Comparison of ENCODE assay signal across 8 cellular contexts in genomic region chr3:118884748-118885206, GRCh38.
A peak's percentile ranks its signal among the peaks of the same experiment; 100 is the strongest.
DNase-seq lines count a peak whose midpoint lies in the region; ATAC-seq, FAIRE-seq and TF ChIP-seq lines count a peak whose summit lies in the region.

No MANE protein-coding gene starts in this region.

- H3K36me3 ChIP-seq in BE2C (no peaks in the 10 kb centered on the region), H1 (ENCODE audit: control insufficient read depth in 2 of 4, insufficient read depth in 4 of 4, low read length in 3 of 4) (no peaks in the 10 kb centered on the region)

- H3K27ac Mint-ChIP-seq in activated CD8-positive, alpha-beta T cell treated with anti-CD3 and anti-CD28 coated beads, Interleukin-2, amount 10 ng/mL, durations not matched to agents 7 days and 5 days: no peak overlapping the region

- H3K4ac ChIP-seq in H1 (replicated peaks; ENCODE audit: insufficient read length, low read depth, low read length): no peak overlapping the region

- ATAC-seq in GM19025 (IDR thresholded peaks at IDR 0.05; ENCODE audit: low read depth, unreplicated experiment) (peak; percentile 61), HG03280 (IDR thresholded peaks at IDR 0.05; ENCODE audit: unreplicated experiment) (peak; percentile 74)
- ATAC-seq in activated CD8-positive, alpha-beta T cell treated with anti-CD3 and anti-CD28 coated beads, Interleukin-2, amount 10 ng/mL, durations not matched to agents 7 days and 5 days: peak; percentile 89

- no peak overlapping the region for H4K91ac ChIP-seq in H1 (replicated peaks; ENCODE audit: insufficient read length, low read length)

- H3K9me3 ChIP-seq in BE2C (no peaks in the 10 kb centered on the region), H1 (ENCODE audit: insufficient read depth in 2 of 2, low read depth in 1 of 2, low read length in 1 of 2) (no peaks in the 10 kb centered on the region)

- no peak overlapping the region for H2BK120ac ChIP-seq in H1 (replicated peaks; ENCODE audit: low read depth, low read length)

- FAIRE-seq in H1 (lab: Jason Lieb, UNC): peak; percentile 86

- no peak overlapping the region for H3K23ac ChIP-seq in H1 (ENCODE audit: insufficient read length)

- H3K79me2 ChIP-seq in H1 (ENCODE audit: control insufficient read depth in 1 of 2, insufficient read depth in 2 of 2, low read length in 2 of 2): no peaks in the 10 kb centered on the region

- H3K4me3 Mint-ChIP-seq in activated CD8-positive, alpha-beta T cell treated with anti-CD3 and anti-CD28 coated beads, Interleukin-2, amount 10 ng/mL, durations not matched to agents 7 days and 5 days: no peak overlapping the region

- H4K5ac ChIP-seq in H1 (ENCODE audit: insufficient read length, low read depth, low read length): no peak overlapping the region

- H3K4me2 ChIP-seq in H1 (ENCODE audit: insufficient read depth in 1 of 2, low read depth in 2 of 2, low read length in 2 of 2): peak overlapping the region in 1 of 2 experiments; percentile 47; a peak in 1 of 4 replicates

- no peaks in the 10 kb centered on the region for H3K36me3 Mint-ChIP-seq in activated CD8-positive, alpha-beta T cell treated with anti-CD3 and anti-CD28 coated beads, Interleukin-2, amount 10 ng/mL, durations not matched to agents 7 days and 5 days (ENCODE audit: low read depth)

- POLR2A ChIA-PET in activated CD8-positive, alpha-beta T cell treated with anti-CD3 and anti-CD28 coated beads, Interleukin-2, amount 10 ng/mL, durations not matched to agents 7 days and 5 days (lab: Charles Lee): interaction anchor here (1.9 kb wide), 1 partner anchor 150 kb away, joined by 7 read pairs; the partner anchor contains the start of gene IGSF11
- POLR2A ChIA-PET in H1 (lab: Charles Lee; ENCODE audit: partially characterized antibody): interaction anchor here (0.7 to 1.1 kb wide), 2 partner anchors 42 to 149 kb away, joined by 3 to 4 read pairs; no protein-coding TSS in a partner anchor

- H2BK5ac ChIP-seq in H1 (ENCODE audit: low read depth, low read length): no peak overlapping the region

- 0 out of 2 replicates have a peak overlapping the region, but pooled peaks have one; percentile 27 for H2AFZ ChIP-seq in H1 (ENCODE audit: low read length)

- no peak for TF ChIP-seq POLR2A in H1 (IDR thresholded peaks at IDR 0.05; ENCODE audit: control extremely low read depth in 1 of 2, low read depth in 2 of 2, low read length in 2 of 2)

- DNase-seq in BE2C (peak; percentile 86), NCI-H524 (lab: John Stamatoyannopoulos, UW) (peak; percentile 74 to 81), H1 (ENCODE audit: low read depth in 1 of 2, low spot score in 2 of 2) (peak in 1 of 2 experiments; percentile 79), mucosa of gallbladder (ENCODE audit: low spot score) (peak; percentile 65)
- DNase-seq in activated CD8-positive, alpha-beta T cell treated with anti-CD3 and anti-CD28 coated beads, Interleukin-2, amount 10 ng/mL, durations not matched to agents 7 days and 5 days: peak; percentile 82
- peak; percentile 31 to 67 for DNase-seq in stimulated activated CD8-positive, alpha-beta memory T cell treated with anti-CD3 and anti-CD28 coated beads, Interleukin-7, amount 100 ng/mL, for 1 hour (ENCODE audit: low read depth in 2 of 2)

- H3K4me3 ChIP-seq in BE2C (ENCODE audit: low read depth, low read length) (no peak overlapping the region), H1 (ENCODE audit: extremely low read depth in 1 of 4, insufficient read depth in 2 of 4, low read depth in 3 of 4, low read length in 4 of 4) (no peak overlapping the region; a peak in 1 of 8 replicates)

- H3K18ac ChIP-seq in H1 (ENCODE audit: extremely low read depth, low read length): no peak overlapping the region

- H2AK5ac ChIP-seq in H1 (ENCODE audit: low read depth, low read length): no peak overlapping the region

- no peaks in the 10 kb centered on the region for H4K20me1 ChIP-seq in H1 (replicated peaks in 1 of 2; ENCODE audit: control insufficient read depth in 1 of 2, insufficient read depth in 2 of 2, low read length in 2 of 2)

- H3K27me3 ChIP-seq in BE2C: peaks cover 67% of the 10 kb centered on the region
- no peaks in the 10 kb centered on the region for H3K27me3 ChIP-seq in H1 (replicated peaks in 1 of 4; ENCODE audit: control insufficient read depth in 3 of 4, extremely low read depth in 1 of 4, insufficient read depth in 3 of 4, low read length in 3 of 4)

- no peaks in the 10 kb centered on the region for H3K9me3 Mint-ChIP-seq in activated CD8-positive, alpha-beta T cell treated with anti-CD3 and anti-CD28 coated beads, Interleukin-2, amount 10 ng/mL, durations not matched to agents 7 days and 5 days (ENCODE audit: insufficient read depth)

- H2BK12ac ChIP-seq in H1 (ENCODE audit: low read depth, low read length): no peak overlapping the region

- no peak overlapping the region for H2BK20ac ChIP-seq in H1 (ENCODE audit: low read length)

- no peak overlapping the region for H3K14ac ChIP-seq in H1 (ENCODE audit: insufficient read length)

- TF ChIP-seq CTCF in BE2C (IDR thresholded peaks at IDR 0.05; ENCODE audit: low read depth, low read length) (peak; percentile 99), H1 (IDR thresholded peaks at IDR 0.05; ENCODE audit: control extremely low read depth in 1 of 3, insufficient read depth in 1 of 3, low read depth in 1 of 3, low read length in 3 of 3) (peak; percentile 67 to 97 (median 90))

- H3K27ac ChIP-seq in H1 (ENCODE audit: low read depth, low read length): no peak overlapping the region

- peak; percentile 58 to 67 for TF ChIP-seq RAD21 in H1 (IDR thresholded peaks at IDR 0.05 in 1 of 2, conservative IDR thresholded peaks at IDR 0.05 in 1 of 2; ENCODE audit: low read depth in 2 of 2, low read length in 2 of 2)

- H3K79me1 ChIP-seq in H1 (ENCODE audit: low read depth, low read length): no peaks in the 10 kb centered on the region

- no peak overlapping the region for H4K8ac ChIP-seq in H1 (ENCODE audit: extremely low read depth, insufficient read depth, low read length)

- CTCF ChIA-PET in activated CD8-positive, alpha-beta T cell treated with anti-CD3 and anti-CD28 coated beads, Interleukin-2, amount 10 ng/mL, durations not matched to agents 7 days and 5 days (lab: Charles Lee): interaction anchor here (0.6 to 10.1 kb wide), 53 partner anchors 8 to 1674 kb away, joined by 3 to 373 read pairs (median 5); partner anchors contain the start of genes B4GALT4 and IGSF11
- CTCF ChIA-PET in H1 (lab: Charles Lee; ENCODE audit: partially characterized antibody): interaction anchor here (0.6 to 13.2 kb wide), 74 partner anchors 8 to 795 kb away, joined by 3 to 619 read pairs (median 4); partner anchors contain the start of gene IGSF11

- H3K9ac ChIP-seq in H1 (replicated peaks in 1 of 4; ENCODE audit: extremely low read depth in 1 of 4, low read depth in 3 of 4, low read length in 3 of 4): no peak overlapping the region

- no peak overlapping the region for H2BK15ac ChIP-seq in H1 (ENCODE audit: low read length)

- 12% methylated on average over 3 of the region's 3 CpGs; no CpG with 5 or more reads in 1 of the 2 experiments for whole genome bisulfite sequencing in H1 (ENCODE audit: extremely low coverage in 1 of 2, insufficient coverage in 1 of 2, insufficient read length in 1 of 2, insufficient replicate concordance in 2 of 2, low coverage in 1 of 2, low lambda C conversion rate in 2 of 2, missing lambda C conversion rate in 1 of 2), 2 experiments

- H3K23me2 ChIP-seq in H1 (ENCODE audit: low read depth, low read length): no peaks in the 10 kb centered on the region

- H3K4me1 ChIP-seq in BE2C: no peaks in the 10 kb centered on the region
- 0 out of 7 replicates have a peak, but pooled peaks cover 0 to 3% (median 0%) of the 10 kb centered on the region in 4 experiments for H3K4me1 ChIP-seq in H1 (replicated peaks in 1 of 4; ENCODE audit: control insufficient read depth in 3 of 4, insufficient read depth in 4 of 4, low read length in 3 of 4)

- no peak for TF ChIP-seq EP300 in H1 (IDR thresholded peaks at IDR 0.05; ENCODE audit: borderline replicate concordance in 1 of 2, low read depth in 2 of 2, low read length in 2 of 2)

- H3K27me3 Mint-ChIP-seq in activated CD8-positive, alpha-beta T cell treated with anti-CD3 and anti-CD28 coated beads, Interleukin-2, amount 10 ng/mL, durations not matched to agents 7 days and 5 days (ENCODE audit: low read depth): peaks cover 17% of the 10 kb centered on the region

- no peak overlapping the region for H3K56ac ChIP-seq in H1 (replicated peaks; ENCODE audit: insufficient read length, low read depth, low read length)

- peaks cover 10% of the 10 kb centered on the region for H3K4me1 Mint-ChIP-seq in activated CD8-positive, alpha-beta T cell treated with anti-CD3 and anti-CD28 coated beads, Interleukin-2, amount 10 ng/mL, durations not matched to agents 7 days and 5 days (ENCODE audit: low read depth)

TF ChIP-seq in H1, 55 proteins besides CTCF, POLR2A, EP300 and RAD21:
- TF ChIP-seq TBP (IDR thresholded peaks at IDR 0.05; ENCODE audit: low read depth, low read length) (no peak), TCF12 (IDR thresholded peaks at IDR 0.05; ENCODE audit: low read depth, low read length) (no peak), ASH2L (IDR thresholded peaks at IDR 0.05; ENCODE audit: low read length) (peak; percentile 22), BRCA1 (IDR thresholded peaks at IDR 0.05; ENCODE audit: low read depth, low read length) (no peak)
